Comparison of ENCODE assay signal across 18 cellular contexts in genomic region chr10:73554729-73555128, GRCh38.
"Had no signal": no experiment of that assay in that cellular context is flagged by ENCODE, and none has a peak within 500 bp of the region (broad histone marks: within the 10 kb centered on the region; RNA-seq: fewer than 3 reads in every experiment).

No MANE protein-coding gene starts in this region.

- H3K4me1 Mint-ChIP-seq: activated CD4-positive, alpha-beta T cell treated with anti-CD3 and anti-CD28 coated beads, Interleukin-2, amount 10 ng/mL, durations not matched to agents 7 days and 5 days; activated naive CD8-positive, alpha-beta T cell treated with anti-CD3 and anti-CD28 coated beads, Interleukin-2, amount 50 U/mL, for 24 hours; memory B cell; naive B cell had no signal

- H3K9me3 ChIP-seq: heart left ventricle, left lung, spleen had no signal

- H3K4me1 ChIP-seq: spleen had no signal

- H3K36me3 ChIP-seq: left lung, spleen had no signal

- H3K27ac Mint-ChIP-seq: activated CD4-positive, alpha-beta T cell treated with anti-CD3 and anti-CD28 coated beads, Interleukin-2, amount 10 ng/mL, durations not matched to agents 7 days and 5 days; activated CD8-positive, alpha-beta T cell treated with anti-CD3 and anti-CD28 coated beads, Interleukin-2, amount 10 ng/mL, durations not matched to agents 7 days and 5 days; activated naive CD8-positive, alpha-beta T cell treated with anti-CD3 and anti-CD28 coated beads, Interleukin-2, amount 50 U/mL, for 24 hours; activated T-cell treated with anti-CD3 and anti-CD28 coated beads, Interleukin-2, amount 50 U/mL, for 24 hours; activated T-helper 2 cell treated with anti-CD3 and anti-CD28 coated beads, Interferon-gamma antibody, Interleukin-2, Interleukin-4, amounts not matched to agents 10 μg/mL and 5 μg/mL and 100 μg/mL, durations not matched to agents 14 hours and 24 hours and 36 hours; memory B cell; stimulated activated naive B cell treated with anti-CD40 and anti-IgM and Interleukin-4, amounts not matched to agents 10 μg/mL and 1 μg/mL and 100 μg/mL, for 72 hours had no signal

- H3K9me3 Mint-ChIP-seq: activated CD4-positive, alpha-beta T cell treated with anti-CD3 and anti-CD28 coated beads, Interleukin-2, amount 10 ng/mL, durations not matched to agents 7 days and 5 days; activated naive CD8-positive, alpha-beta T cell treated with anti-CD3 and anti-CD28 coated beads, Interleukin-2, amount 50 U/mL, for 24 hours; activated T-cell treated with anti-CD3 and anti-CD28 coated beads, Interleukin-2, amount 50 U/mL, for 24 hours; activated T-helper 2 cell treated with anti-CD3 and anti-CD28 coated beads, Interferon-gamma antibody, Interleukin-2, Interleukin-4, amounts not matched to agents 10 μg/mL and 5 μg/mL and 100 μg/mL, durations not matched to agents 14 hours and 24 hours and 36 hours; memory B cell; naive B cell; neural crest cell; stimulated activated naive B cell treated with anti-CD40 and anti-IgM and Interleukin-4, amounts not matched to agents 10 μg/mL and 1 μg/mL and 100 μg/mL, for 72 hours had no signal

- H3K4me3 Mint-ChIP-seq: activated CD4-positive, alpha-beta T cell treated with anti-CD3 and anti-CD28 coated beads, Interleukin-2, amount 10 ng/mL, durations not matched to agents 7 days and 5 days; activated CD8-positive, alpha-beta T cell treated with anti-CD3 and anti-CD28 coated beads, Interleukin-2, amount 10 ng/mL, durations not matched to agents 7 days and 5 days; activated naive CD8-positive, alpha-beta T cell treated with anti-CD3 and anti-CD28 coated beads, Interleukin-2, amount 50 U/mL, for 24 hours; activated T-cell treated with anti-CD3 and anti-CD28 coated beads, Interleukin-2, amount 50 U/mL, for 24 hours; memory B cell; naive B cell; neural crest cell; stimulated activated naive B cell treated with anti-CD40 and anti-IgM and Interleukin-4, amounts not matched to agents 10 μg/mL and 1 μg/mL and 100 μg/mL, for 72 hours had no signal

- H3K27me3 Mint-ChIP-seq: activated naive CD8-positive, alpha-beta T cell treated with anti-CD3 and anti-CD28 coated beads, Interleukin-2, amount 50 U/mL, for 24 hours; activated T-cell treated with anti-CD3 and anti-CD28 coated beads, Interleukin-2, amount 50 U/mL, for 24 hours; memory B cell; naive B cell; stimulated activated naive B cell treated with anti-CD40 and anti-IgM and Interleukin-4, amounts not matched to agents 10 μg/mL and 1 μg/mL and 100 μg/mL, for 72 hours had no signal

- H3K27ac ChIP-seq: left lung, spleen had no signal

- DNase-seq: activated CD4-positive, alpha-beta T cell treated with anti-CD3 and anti-CD28 coated beads, Interleukin-2, amount 10 ng/mL, durations not matched to agents 7 days and 5 days; activated CD8-positive, alpha-beta T cell treated with anti-CD3 and anti-CD28 coated beads, Interleukin-2, amount 10 ng/mL, durations not matched to agents 7 days and 5 days; activated naive CD4-positive, alpha-beta T cell treated with Interleukin-2 at 50 U/mL for 16 hours; activated naive CD8-positive, alpha-beta T cell treated with anti-CD3 and anti-CD28 coated beads, Interleukin-2, amount 50 U/mL, for 24 hours; activated T-cell treated with anti-CD3 and anti-CD28 coated beads, Interleukin-2, amount 50 U/mL, for 24 hours; foreskin melanocyte; heart left ventricle; kidney; left lung; naive B cell; spleen; stimulated activated naive B cell treated with anti-CD40 and anti-IgM and Interleukin-4, amounts not matched to agents 10 μg/mL and 1 μg/mL and 100 μg/mL, for 72 hours; T1000 had no signal

- H3K36me3 Mint-ChIP-seq: memory B cell; naive B cell; stimulated activated naive B cell treated with anti-CD40 and anti-IgM and Interleukin-4, amounts not matched to agents 10 μg/mL and 1 μg/mL and 100 μg/mL, for 72 hours had no signal

- H3K4me3 ChIP-seq: heart left ventricle, left lung, spleen had no signal

- ATAC-seq: activated CD4-positive, CD25-positive, alpha-beta regulatory T cell treated with anti-CD3 and anti-CD28 coated beads, Interleukin-2, amount 50 U/mL, for 24 hours; activated CD8-positive, alpha-beta T cell treated with anti-CD3 and anti-CD28 coated beads, Interleukin-2, amount 10 ng/mL, durations not matched to agents 7 days and 5 days; activated naive CD8-positive, alpha-beta T cell treated with anti-CD3 and anti-CD28 coated beads, Interleukin-2, amount 50 U/mL, for 24 hours; heart left ventricle; left lung; sciatic nerve; stimulated activated naive B cell treated with anti-CD40 and anti-IgM and Interleukin-4, amounts not matched to agents 10 μg/mL and 1 μg/mL and 100 μg/mL, for 72 hours had no signal

- H3K27me3 ChIP-seq: heart left ventricle, left lung, spleen had no signal
